ENCODE assay signal across 11 cellular contexts in genomic region chr1:181140891-181141290, GRCh38. TPM values are rescaled to one million over a fixed set of nuclear protein-coding genes. Genes with fewer than 3 reads are reported as not detected.
DNase-seq lines count a peak whose midpoint lies in the region; ATAC-seq, FAIRE-seq and TF ChIP-seq lines count a peak whose summit lies in the region.
"Had no signal": no experiment of that assay in that cellular context is flagged by ENCODE, and none has a peak within 500 bp of the region (broad histone marks: within the 10 kb centered on the region; RNA-seq: fewer than 3 reads in every experiment).

No MANE protein-coding gene starts in this region.

- H3K27me3 Mint-ChIP-seq in MCF 10A (ENCODE audit: insufficient read depth, unreplicated experiment), result no peaks in the 10 kb centered on the region

- H3K4me1 Mint-ChIP-seq in MCF 10A (ENCODE audit: insufficient read depth, unreplicated experiment), result peaks cover 65% of the 10 kb centered on the region

- H3K4me3 ChIP-seq in breast epithelium, result no peak overlapping the region
- H3K4me3 ChIP-seq: cardiac muscle cell, gastroesophageal sphincter had no signal

- BruUV-seq in MCF 10A (replicated peaks; lab: Mats Ljungman, UMichigan), result no TSS peak

- FAIRE-seq in urothelium cell line (lab: Jason Lieb, UNC), result no peak

- no peaks in the 10 kb centered on the region for H3K36me3 ChIP-seq in breast epithelium
- H3K36me3 ChIP-seq: cardiac muscle cell, gastroesophageal sphincter had no signal

- intact Hi-C loops in MCF 10A (cut with micrococcal nuclease), result no loop called here
- intact Hi-C loops in breast epithelium (cut with DNase I; ENCODE audit: low total_unique reads), result no loop called here

- no peaks in the 10 kb centered on the region for H3K9me3 ChIP-seq in breast epithelium
- H3K9me3 ChIP-seq: gastroesophageal sphincter had no signal

- POLR2A ChIA-PET in MCF 10A (lab: Yijun Ruan, JAX), result interaction anchor here (0.7 to 24.8 kb wide), 14 partner anchors 8 to 619 kb away, joined by 3 to 1402 read pairs (median 9); partner anchors contain the start of genes IER5, MR1 and STX6

- H3K27me3 ChIP-seq in breast epithelium (no peaks in the 10 kb centered on the region), foreskin keratinocyte (no peaks in the 10 kb centered on the region)
- H3K27me3 ChIP-seq: gastroesophageal sphincter had no signal

- TF ChIP-seq CTCF in MCF 10A (IDR thresholded peaks at IDR 0.05; ENCODE audit: unreplicated experiment) (no peak), breast epithelium (IDR thresholded peaks at IDR 0.05) (no peak), foreskin keratinocyte (conservative IDR thresholded peaks at IDR 0.05) (no peak)

- no peak for ATAC-seq in foreskin keratinocyte
- ATAC-seq: gastroesophageal sphincter had no signal

- CTCF ChIA-PET in MCF 10A (lab: Yijun Ruan, JAX), result interaction anchor here (0.7 to 11.2 kb wide), 30 partner anchors 11 to 625 kb away, joined by 3 to 215 read pairs (median 16); partner anchors contain the start of genes IER5, MR1 and STX6

- no peak for DNase-seq in MCF 10A (ENCODE audit: unreplicated experiment)
- DNase-seq in breast epithelium (ENCODE audit: low spot score in 2 of 2), result no peak
- DNase-seq in activated T-cell treated with anti-CD3 and anti-CD28 coated beads, Interleukin-2, amount 50 U/mL, for 48 hours, result peak; percentile 44 to 48
- DNase-seq in foreskin keratinocyte, result no peak
- no peak for DNase-seq in NCI-H524 (lab: John Stamatoyannopoulos, UW)
- DNase-seq in DMS79 treated with DMSO at 0.1 percent for 48 hours (lab: John Stamatoyannopoulos, UW), result no peak
- no peak for DNase-seq in urothelium cell line (ENCODE audit: low spot score)
- DNase-seq in SW 1271 (lab: John Stamatoyannopoulos, UW), result no peak
- DNase-seq: AML-193 had no signal

- H3K9me3 Mint-ChIP-seq in MCF 10A (ENCODE audit: unreplicated experiment), result no peaks in the 10 kb centered on the region

- peak overlapping the region; percentile 88 for H3K27ac Mint-ChIP-seq in MCF 10A (ENCODE audit: low read depth, unreplicated experiment)

- H3K4me1 ChIP-seq in breast epithelium, result peaks cover 0 to 7% of the 10 kb centered on the region in 2 donors
- H3K4me1 ChIP-seq in foreskin keratinocyte, result peaks cover 32% of the 10 kb centered on the region

- H3K4me3 Mint-ChIP-seq in MCF 10A (ENCODE audit: unreplicated experiment), result no peak overlapping the region

- no peak for TF ChIP-seq POLR2A in breast epithelium (IDR thresholded peaks at IDR 0.05)

- H3K27ac ChIP-seq in breast epithelium, result peak overlapping the region in 1 of 2 donors; percentile 69
- H3K27ac ChIP-seq in foreskin keratinocyte, result peak overlapping the region; percentile 37
- H3K27ac ChIP-seq: cardiac muscle cell, gastroesophageal sphincter had no signal

- H3K36me3 Mint-ChIP-seq in MCF 10A (ENCODE audit: insufficient read depth, unreplicated experiment), result no peaks in the 10 kb centered on the region

RNA-seq across cellular contexts. Expression of gene IER5, which starts 52.4 kb away (rescaled TPM):
- total RNA-seq in MCF 10A (2022) (47.5 and 49.5 TPM in 2 replicates), breast epithelium (10 to 100 TPM in 2 of 3 donors, 1 to 10 TPM in 1; 6.9 to 19.7 (median 18.1) TPM), foreskin keratinocyte (39.4 and 46.5 TPM in 2 replicates)
- polyA plus RNA-seq in foreskin keratinocyte, result 36.5 and 39.7 TPM in 2 replicates

Comparison
In these comparisons a context has a peak if more than half of its experiments do, and no peak if none do; other contexts are left out.
1. DNase-seq: peak in activated T-cell treated with anti-CD3 and anti-CD28 coated beads, Interleukin-2, amount 50 U/mL, for 48 hours (2 of 2); none in MCF 10A (single experiment), breast epithelium (0 of 2), foreskin keratinocyte (0 of 2), NCI-H524 (0 of 2), DMS79 treated with DMSO at 0.1 percent for 48 hours (single experiment), urothelium cell line (single experiment) and SW 1271 (0 of 2).